In genomic region chr17:54977744-54978143, GRCh38 we compare ENCODE assay signal across 39 cellular contexts.
"Had no signal": no experiment of that assay in that cellular context is flagged by ENCODE, and none has a peak within 500 bp of the region (broad histone marks: within the 10 kb centered on the region; RNA-seq: fewer than 3 reads in every experiment).

No MANE protein-coding gene starts in this region.

- H3K36me3 ChIP-seq: adrenal gland, brain microvascular endothelial cell, breast epithelium, WERI-Rb-1 had no signal

- H3K27ac Mint-ChIP-seq: activated CD4-positive, alpha-beta memory T cell treated with anti-CD3 and anti-CD28 coated beads, Interleukin-2, amount 10 ng/mL, durations not matched to agents 7 days and 5 days; activated CD4-positive, alpha-beta T cell treated with anti-CD3 and anti-CD28 coated beads for 36 hours; activated CD4-positive, alpha-beta T cell treated with anti-CD3 and anti-CD28 coated beads, Interleukin-2, amount 10 ng/mL, durations not matched to agents 7 days and 5 days; activated CD8-positive, alpha-beta memory T cell treated with anti-CD3 and anti-CD28 coated beads, Interleukin-2, amount 10 ng/mL, durations not matched to agents 7 days and 5 days; activated CD8-positive, alpha-beta T cell treated with anti-CD3 and anti-CD28 coated beads, Interleukin-2, amount 10 ng/mL, durations not matched to agents 7 days and 5 days; activated naive CD4-positive, alpha-beta T cell treated with anti-CD3 and anti-CD28 coated beads for 36 hours; activated naive CD4-positive, alpha-beta T cell treated with anti-CD3 and anti-CD28 coated beads, Interleukin-2, amount 50 U/mL, for 72 hours; activated naive CD8-positive, alpha-beta T cell treated with anti-CD3 and anti-CD28 coated beads for 36 hours; activated T-cell treated with anti-CD3 and anti-CD28 coated beads, Interleukin-2, amount 50 U/mL, for 24 hours; activated T-cell treated with anti-CD3 and anti-CD28 coated beads, Interleukin-2, amount 50 U/mL, for 72 hours; activated T-helper 1 cell treated with anti-CD3 and anti-CD28 coated beads, Interleukin-12 subunit alpha, Interleukin-12 subunit beta, Interleukin-2, Interleukin-4 antibody, amounts not matched to agents 30 ng/mL and 10 ng/mL and 1 ng/mL, durations not matched to agents 14 hours and 24 hours and 36 hours; activated T-helper 17 cell treated with anti-CD3 and anti-CD28 coated beads, Interleukin-2, amount 50 U/mL, for 72 hours; T-helper 1 cell treated with Interleukin-12 subunit alpha and Interleukin-12 subunit beta and Interleukin-4 antibody, amounts not matched to agents 30 μg/mL and 1 μg/mL, for 36 hours; T-helper 2 cell treated with Interferon-gamma antibody and Interleukin-4, amounts not matched to agents 5 μg/mL and 100 μg/mL, for 36 hours; WTC11 had no signal

- H3K4me1 Mint-ChIP-seq: activated T-helper 17 cell treated with anti-CD3 and anti-CD28 coated beads, Interleukin-2, amount 50 U/mL, for 72 hours; WTC11 had no signal

- H3K27me3 ChIP-seq: adrenal gland, body of pancreas, brain microvascular endothelial cell, breast epithelium had no signal

- H3K27ac ChIP-seq: adrenal gland, body of pancreas, brain microvascular endothelial cell, breast epithelium, WERI-Rb-1 had no signal

- H3K9me3 ChIP-seq: body of pancreas had no signal

- ATAC-seq: activated CD4-positive, alpha-beta T cell treated with anti-CD3 and anti-CD28 coated beads for 36 hours; activated CD4-positive, CD25-positive, alpha-beta regulatory T cell treated with anti-CD3 and anti-CD28 coated beads, Interleukin-2, amount 50 U/mL, for 24 hours; activated CD8-positive, alpha-beta memory T cell treated with anti-CD3 and anti-CD28 coated beads, Interleukin-2, amount 10 ng/mL, durations not matched to agents 7 days and 5 days; activated CD8-positive, alpha-beta T cell treated with anti-CD3 and anti-CD28 coated beads, Interleukin-2, amount 10 ng/mL, durations not matched to agents 7 days and 5 days; activated naive CD4-positive, alpha-beta T cell treated with anti-CD3 and anti-CD28 coated beads, Interleukin-2, amount 50 U/mL, for 72 hours; activated T-cell treated with anti-CD3 and anti-CD28 coated beads, Interleukin-2, amount 50 U/mL, for 72 hours; activated T-helper 17 cell treated with anti-CD3 and anti-CD28 coated beads, Interleukin-2, amount 50 U/mL, for 72 hours; body of pancreas; WTC11 had no signal

- H3K4me3 ChIP-seq: adrenal gland, body of pancreas, breast epithelium had no signal

- H3K4me1 ChIP-seq: breast epithelium had no signal

- DNase-seq: activated CD4-positive, alpha-beta memory T cell treated with anti-CD3 and anti-CD28 coated beads, Interleukin-2, amount 10 ng/mL, durations not matched to agents 7 days and 5 days; activated CD4-positive, alpha-beta T cell treated with anti-CD3 and anti-CD28 coated beads for 1 hour; activated CD4-positive, alpha-beta T cell treated with anti-CD3 and anti-CD28 coated beads for 36 hours; activated CD4-positive, alpha-beta T cell treated with anti-CD3 and anti-CD28 coated beads for 48 hours; activated CD4-positive, alpha-beta T cell treated with anti-CD3 and anti-CD28 coated beads, Interleukin-2, amount 10 ng/mL, durations not matched to agents 7 days and 5 days; activated CD4-positive, alpha-beta T cell treated with anti-CD3 and anti-CD28 coated beads, Interleukin-2, amount 50 U/mL, for 48 hours; activated CD4-positive, CD25-positive, alpha-beta regulatory T cell; activated CD8-positive, alpha-beta memory T cell treated with anti-CD3 and anti-CD28 coated beads for 24 hours; activated CD8-positive, alpha-beta memory T cell treated with anti-CD3 and anti-CD28 coated beads, Interleukin-2, amount 10 ng/mL, durations not matched to agents 7 days and 5 days; activated CD8-positive, alpha-beta memory T cell treated with anti-CD3 and anti-CD28 coated beads, Interleukin-2, amount 50 U/mL, for 48 hours; activated CD8-positive, alpha-beta T cell treated with anti-CD3 and anti-CD28 coated beads, Interleukin-2, amount 10 ng/mL, durations not matched to agents 7 days and 5 days; activated effector memory CD4-positive, alpha-beta T cell treated with anti-CD3 and anti-CD28 coated beads, Interleukin-2, amount 50 U/mL, for 16 hours; activated gamma-delta T cell treated with Interleukin-2 at 50 U/mL for 16 hours; activated naive CD4-positive, alpha-beta T cell; activated naive CD4-positive, alpha-beta T cell treated with anti-CD3 and anti-CD28 coated beads for 36 hours; activated naive CD4-positive, alpha-beta T cell treated with anti-CD3 and anti-CD28 coated beads, Interleukin-2, amount 50 U/mL, for 16 hours; activated naive CD8-positive, alpha-beta T cell treated with anti-CD3 and anti-CD28 coated beads for 36 hours; activated T-cell treated with anti-CD3 and anti-CD28 coated beads, Interleukin-2, amount 50 U/mL, for 24 hours; activated T-cell treated with anti-CD3 and anti-CD28 coated beads, Interleukin-2, amount 50 U/mL, for 72 hours; adrenal gland; amniotic stem cell; aorta; body of pancreas; brain microvascular endothelial cell; central memory CD4-positive, alpha-beta T cell; T-helper 2 cell; T-helper 9 cell; WERI-Rb-1 had no signal

- H3K9me3 Mint-ChIP-seq: activated naive CD4-positive, alpha-beta T cell treated with anti-CD3 and anti-CD28 coated beads for 36 hours; activated naive CD8-positive, alpha-beta T cell treated with anti-CD3 and anti-CD28 coated beads for 36 hours; activated T-cell treated with anti-CD3 and anti-CD28 coated beads, Interleukin-2, amount 50 U/mL, for 72 hours; activated T-helper 17 cell treated with anti-CD3 and anti-CD28 coated beads, Interleukin-2, amount 50 U/mL, for 72 hours had no signal

- H3K4me3 Mint-ChIP-seq: activated CD4-positive, alpha-beta memory T cell treated with anti-CD3 and anti-CD28 coated beads, Interleukin-2, amount 10 ng/mL, durations not matched to agents 7 days and 5 days; activated CD4-positive, alpha-beta T cell treated with anti-CD3 and anti-CD28 coated beads for 36 hours; activated CD4-positive, alpha-beta T cell treated with anti-CD3 and anti-CD28 coated beads, Interleukin-2, amount 10 ng/mL, durations not matched to agents 7 days and 5 days; activated CD8-positive, alpha-beta memory T cell treated with anti-CD3 and anti-CD28 coated beads, Interleukin-2, amount 10 ng/mL, durations not matched to agents 7 days and 5 days; activated CD8-positive, alpha-beta T cell treated with anti-CD3 and anti-CD28 coated beads, Interleukin-2, amount 10 ng/mL, durations not matched to agents 7 days and 5 days; activated naive CD4-positive, alpha-beta T cell treated with anti-CD3 and anti-CD28 coated beads for 36 hours; activated naive CD8-positive, alpha-beta T cell treated with anti-CD3 and anti-CD28 coated beads for 36 hours; activated T-cell treated with anti-CD3 and anti-CD28 coated beads, Interleukin-2, amount 50 U/mL, for 24 hours; activated T-cell treated with anti-CD3 and anti-CD28 coated beads, Interleukin-2, amount 50 U/mL, for 72 hours; activated T-helper 1 cell treated with anti-CD3 and anti-CD28 coated beads, Interleukin-12 subunit alpha, Interleukin-12 subunit beta, Interleukin-2, Interleukin-4 antibody, amounts not matched to agents 30 ng/mL and 10 ng/mL and 1 ng/mL, durations not matched to agents 14 hours and 24 hours and 36 hours; activated T-helper 17 cell treated with anti-CD3 and anti-CD28 coated beads, Interleukin-2, amount 50 U/mL, for 72 hours; T-helper 1 cell treated with Interleukin-12 subunit alpha and Interleukin-12 subunit beta and Interleukin-4 antibody, amounts not matched to agents 30 μg/mL and 1 μg/mL, for 36 hours; T-helper 2 cell treated with Interferon-gamma antibody and Interleukin-4, amounts not matched to agents 5 μg/mL and 100 μg/mL, for 36 hours; WTC11 had no signal

- FAIRE-seq: astrocyte, colon, TTC549 had no signal

- H3K27me3 Mint-ChIP-seq: activated CD4-positive, alpha-beta memory T cell treated with anti-CD3 and anti-CD28 coated beads, Interleukin-2, amount 10 ng/mL, durations not matched to agents 7 days and 5 days; activated CD4-positive, alpha-beta T cell treated with anti-CD3 and anti-CD28 coated beads for 36 hours; activated CD4-positive, alpha-beta T cell treated with anti-CD3 and anti-CD28 coated beads, Interleukin-2, amount 10 ng/mL, durations not matched to agents 7 days and 5 days; activated CD8-positive, alpha-beta memory T cell treated with anti-CD3 and anti-CD28 coated beads, Interleukin-2, amount 10 ng/mL, durations not matched to agents 7 days and 5 days; activated naive CD8-positive, alpha-beta T cell treated with anti-CD3 and anti-CD28 coated beads for 36 hours; activated T-cell treated with anti-CD3 and anti-CD28 coated beads, Interleukin-2, amount 50 U/mL, for 24 hours; activated T-helper 17 cell treated with anti-CD3 and anti-CD28 coated beads, Interleukin-2, amount 50 U/mL, for 72 hours had no signal
